ENCODE assay signal across 8 cellular contexts in the genomic region with DNA sequence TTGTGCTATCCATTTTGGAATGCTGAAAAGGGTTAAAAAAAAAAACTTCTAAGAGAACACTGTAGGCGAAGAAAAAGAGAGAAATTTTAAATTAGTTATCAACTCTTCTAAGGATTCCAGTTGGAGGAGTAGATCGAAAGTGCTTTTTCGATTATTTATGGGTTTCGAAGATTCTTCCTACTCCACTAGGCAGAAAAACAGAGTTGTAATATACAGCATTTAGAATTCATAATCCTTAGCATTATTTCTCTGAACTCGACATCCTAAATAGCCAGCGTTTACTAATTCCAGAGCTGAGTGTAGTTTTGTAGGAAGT. TPM values are rescaled to one million over a fixed set of nuclear protein-coding genes. Genes with fewer than 3 reads are reported as not detected.
A peak's percentile ranks its signal among the peaks of the same experiment; 100 is the strongest.
DNase-seq lines count a peak whose midpoint lies in the region; ATAC-seq and TF ChIP-seq lines count a peak whose summit lies in the region.

No MANE protein-coding gene starts in this region.

- H3K9ac ChIP-seq in SK-N-SH = no peak overlapping the region

- no peaks in the 10 kb centered on the region for H3K36me3 ChIP-seq in SK-N-SH (replicated peaks in 1 of 2; ENCODE audit: control insufficient read depth in 1 of 2, insufficient read depth in 2 of 2, low read length in 1 of 2)
- H3K36me3 ChIP-seq in brain microvascular endothelial cell (replicated peaks) = no peaks in the 10 kb centered on the region
- H3K36me3 ChIP-seq in right lobe of liver = no peaks in the 10 kb centered on the region
- no peaks in the 10 kb centered on the region for H3K36me3 ChIP-seq in suprapubic skin

- no peaks in the 10 kb centered on the region for H3K79me2 ChIP-seq in SK-N-SH (ENCODE audit: insufficient read depth)

- H3K4me1 ChIP-seq in SK-N-SH (ENCODE audit: control insufficient read depth in 1 of 2, insufficient read depth in 2 of 2, low read depth in 1 of 2, low read length in 1 of 2) (no peaks in the 10 kb centered on the region; a peak in 1 of 4 replicates), right lobe of liver (peaks cover 0 to 22% (median 6%) of the 10 kb centered on the region in 4 donors), suprapubic skin (peaks cover 38% of the 10 kb centered on the region)

- 3% methylated on average over 6 of the region's 6 CpGs for WGBS in SK-N-SH (ENCODE audit: low lambda C conversion rate)
- WGBS in right lobe of liver (ENCODE audit: insufficient coverage, low coverage, low lambda C conversion rate, missing lambda C conversion rate) = under 1% methylated on average over 6 of the region's 6 CpGs
- under 1% methylated on average over 6 of the region's 6 CpGs for WGBS in suprapubic skin

- TF ChIP-seq EP300 in SK-N-SH (IDR thresholded peaks at IDR 0.05; ENCODE audit: borderline replicate concordance in 1 of 2, low read depth in 1 of 2, low read length in 1 of 2) (no peak), suprapubic skin (IDR thresholded peaks at IDR 0.05) (no peak)

- H3F3A ChIP-seq in SK-N-SH (replicated peaks; ENCODE audit: insufficient read depth) = no peaks in the 10 kb centered on the region

- H3K9me3 ChIP-seq in SK-N-SH (no peaks in the 10 kb centered on the region), right lobe of liver (no peaks in the 10 kb centered on the region), suprapubic skin (no peaks in the 10 kb centered on the region)

- peak overlapping the region; percentile 78 for H3K4me2 ChIP-seq in SK-N-SH

- intact Hi-C loops in right lobe of liver (cut with DNase I) = no loop called here

- DNase-seq in SK-N-SH = no peak
- DNase-seq in brain microvascular endothelial cell = no peak
- no peak for DNase-seq in right lobe of liver
- DNase-seq in suprapubic skin (ENCODE audit: low spot score in 2 of 2) = no peak
- DNase-seq in pons (ENCODE audit: low spot score) = no peak
- DNase-seq in OCI-M2 (lab: John Stamatoyannopoulos, UW; ENCODE audit: unreplicated experiment) = no peak
- no peak for DNase-seq in DMS79 treated with DMSO at 0.1 percent for 48 hours (lab: John Stamatoyannopoulos, UW)

- H3K4me3 ChIP-seq in SK-N-SH (ENCODE audit: low read depth in 2 of 2, low read length in 1 of 2) (peak overlapping the region; percentile 34 to 58; a peak in 3 of 4 replicates), brain microvascular endothelial cell (ENCODE audit: low read depth, low read length) (peak overlapping the region; percentile 82), right lobe of liver (peak overlapping the region; percentile 51 to 79 (median 71)), suprapubic skin (peak overlapping the region; percentile 86)

- CTCF ChIA-PET in SK-N-SH (lab: Yijun Ruan, JAX) = no interaction called here

- POLR2A ChIA-PET in SK-N-SH (lab: Yijun Ruan, JAX) = no interaction called here

- H3K27ac ChIP-seq in SK-N-SH (ENCODE audit: low read depth in 2 of 2, low read length in 1 of 2) (no peak overlapping the region; a peak in 1 of 4 replicates), brain microvascular endothelial cell (peak overlapping the region; percentile 78), right lobe of liver (peak overlapping the region; percentile 78 to 95 (median 86)), suprapubic skin (peak overlapping the region; percentile 95)

- TF ChIP-seq RAD21 in SK-N-SH (IDR thresholded peaks at IDR 0.05; ENCODE audit: low read length) = no peak

- no peak for ATAC-seq in SK-N-SH treated with all-trans-retinoic acid at 6 μM for 48 hours
- no peak for ATAC-seq in right lobe of liver

- no peaks in the 10 kb centered on the region for H4K20me1 ChIP-seq in SK-N-SH (ENCODE audit: insufficient read depth)

- TF ChIP-seq POLR2A in right lobe of liver (IDR thresholded peaks at IDR 0.05) (no peak), suprapubic skin (IDR thresholded peaks at IDR 0.05) (no peak)

- H3K9me2 ChIP-seq in SK-N-SH = no peaks in the 10 kb centered on the region

- peaks cover 14% of the 10 kb centered on the region for H3K27me3 ChIP-seq in SK-N-SH (ENCODE audit: insufficient read depth)
- H3K27me3 ChIP-seq in brain microvascular endothelial cell (replicated peaks) = no peaks in the 10 kb centered on the region
- no peaks in the 10 kb centered on the region for H3K27me3 ChIP-seq in right lobe of liver
- H3K27me3 ChIP-seq in suprapubic skin = no peaks in the 10 kb centered on the region

- in situ Hi-C loops in brain microvascular endothelial cell (cut with HindIII; ENCODE audit: low pct_ligation_motif_present, low sequenced_read_pairs) = no loop called here

- TF ChIP-seq CTCF in SK-N-SH (IDR thresholded peaks at IDR 0.05) = no peak
- no peak for TF ChIP-seq CTCF in brain microvascular endothelial cell (IDR thresholded peaks at IDR 0.05; ENCODE audit: low read depth, low read length, missing control alignments)
- TF ChIP-seq CTCF in right lobe of liver (IDR thresholded peaks at IDR 0.05) = no peak
- no peak for TF ChIP-seq CTCF in suprapubic skin (IDR thresholded peaks at IDR 0.05)

- H2AFZ ChIP-seq in SK-N-SH (ENCODE audit: low read depth) = no peak overlapping the region; the same call in 1 of the 2 replicates

TF ChIP-seq in SK-N-SH, 30 proteins besides CTCF, POLR2A, EP300 and RAD21:
- TF ChIP-seq RFX5 (IDR thresholded peaks at IDR 0.05; ENCODE audit: low read length) (no peak), FOXJ3 (CRISPR knock-in tag; IDR thresholded peaks at IDR 0.05) (no peak), YY1 (IDR thresholded peaks at IDR 0.05; ENCODE audit: low read depth) (no peak), TAF1 (IDR thresholded peaks at IDR 0.05; ENCODE audit: borderline replicate concordance, low read depth, low read length) (no peak)
- TF ChIP-seq, protein P1, sequence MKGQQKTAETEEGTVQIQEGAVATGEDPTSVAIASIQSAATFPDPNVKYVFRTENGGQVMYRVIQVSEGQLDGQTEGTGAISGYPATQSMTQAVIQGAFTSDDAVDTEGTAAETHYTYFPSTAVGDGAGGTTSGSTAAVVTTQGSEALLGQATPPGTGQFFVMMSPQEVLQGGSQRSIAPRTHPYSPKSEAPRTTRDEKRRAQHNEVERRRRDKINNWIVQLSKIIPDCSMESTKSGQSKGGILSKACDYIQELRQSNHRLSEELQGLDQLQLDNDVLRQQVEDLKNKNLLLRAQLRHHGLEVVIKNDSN (IDR thresholded peaks at IDR 0.05; ENCODE audit: borderline replicate concordance, low read depth) = no peak
TF ChIP-seq in SK-N-SH: peak in this region for 0.

TF ChIP-seq in SK-N-SH treated with all-trans-retinoic acid at 6 μM for 48 hours, 23 proteins besides CTCF, POLR2A, EP300 and RAD21:
- TF ChIP-seq OSR1 (CRISPR knock-in tag; IDR thresholded peaks at IDR 0.05) (no peak), ZC3H10 (CRISPR knock-in tag; IDR thresholded peaks at IDR 0.05) (no peak), CSDC2 (CRISPR knock-in tag; IDR thresholded peaks at IDR 0.05) (no peak), ZFP30 (CRISPR knock-in tag; IDR thresholded peaks at IDR 0.05) (no peak), ZNF70 (CRISPR knock-in tag; IDR thresholded peaks at IDR 0.05) (no peak), RARB (CRISPR knock-in tag; IDR thresholded peaks at IDR 0.05) (no peak), ARNTL (CRISPR knock-in tag; IDR thresholded peaks at IDR 0.05; ENCODE audit: borderline replicate concordance, low read depth) (no peak)
- TF ChIP-seq, protein P2, sequence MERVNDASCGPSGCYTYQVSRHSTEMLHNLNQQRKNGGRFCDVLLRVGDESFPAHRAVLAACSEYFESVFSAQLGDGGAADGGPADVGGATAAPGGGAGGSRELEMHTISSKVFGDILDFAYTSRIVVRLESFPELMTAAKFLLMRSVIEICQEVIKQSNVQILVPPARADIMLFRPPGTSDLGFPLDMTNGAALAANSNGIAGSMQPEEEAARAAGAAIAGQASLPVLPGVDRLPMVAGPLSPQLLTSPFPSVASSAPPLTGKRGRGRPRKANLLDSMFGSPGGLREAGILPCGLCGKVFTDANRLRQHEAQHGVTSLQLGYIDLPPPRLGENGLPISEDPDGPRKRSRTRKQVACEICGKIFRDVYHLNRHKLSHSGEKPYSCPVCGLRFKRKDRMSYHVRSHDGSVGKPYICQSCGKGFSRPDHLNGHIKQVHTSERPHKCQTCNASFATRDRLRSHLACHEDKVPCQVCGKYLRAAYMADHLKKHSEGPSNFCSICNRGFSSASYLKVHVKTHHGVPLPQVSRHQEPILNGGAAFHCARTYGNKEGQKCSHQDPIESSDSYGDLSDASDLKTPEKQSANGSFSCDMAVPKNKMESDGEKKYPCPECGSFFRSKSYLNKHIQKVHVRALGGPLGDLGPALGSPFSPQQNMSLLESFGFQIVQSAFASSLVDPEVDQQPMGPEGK (CRISPR knock-in tag; IDR thresholded peaks at IDR 0.05; ENCODE audit: borderline replicate concordance) = no peak

RNA-seq across cellular contexts. Expression of a gene that starts 0.8 kb away (rescaled TPM):
- polyA plus RNA-seq in SK-N-SH (2012; rRNA removed) = 0.28 and 0.32 TPM in 2 replicates
- polyA plus RNA-seq in SK-N-SH (2012; cell fraction: cytosol; rRNA removed) = 0.24 and 0.32 TPM in 2 replicates
- 0.97 and 2.0 TPM in 2 replicates for polyA plus RNA-seq in SK-N-SH (2012; cell fraction: nucleus; rRNA removed)
- 10 to 100 TPM in 5 of 6 experiments, 1 to 10 TPM in 1; 9.8 to 20.7 (median 14.3) TPM for total RNA-seq in right lobe of liver
- total RNA-seq in suprapubic skin = 10 to 100 TPM; 32.3 to 55.1 (median 43.3) TPM

Comparison
In these comparisons a context has a peak if more than half of its experiments do, and no peak if none do; other contexts are left out.
1. H3K27ac ChIP-seq: peak in brain microvascular endothelial cell (single experiment), right lobe of liver (3 of 3) and suprapubic skin (single experiment); none in SK-N-SH (0 of 2).
2. Peak in every context shown above with its lines, with median percentiles within 50 percentile points of each other: H3K4me3 ChIP-seq.